In the genomic region with DNA sequence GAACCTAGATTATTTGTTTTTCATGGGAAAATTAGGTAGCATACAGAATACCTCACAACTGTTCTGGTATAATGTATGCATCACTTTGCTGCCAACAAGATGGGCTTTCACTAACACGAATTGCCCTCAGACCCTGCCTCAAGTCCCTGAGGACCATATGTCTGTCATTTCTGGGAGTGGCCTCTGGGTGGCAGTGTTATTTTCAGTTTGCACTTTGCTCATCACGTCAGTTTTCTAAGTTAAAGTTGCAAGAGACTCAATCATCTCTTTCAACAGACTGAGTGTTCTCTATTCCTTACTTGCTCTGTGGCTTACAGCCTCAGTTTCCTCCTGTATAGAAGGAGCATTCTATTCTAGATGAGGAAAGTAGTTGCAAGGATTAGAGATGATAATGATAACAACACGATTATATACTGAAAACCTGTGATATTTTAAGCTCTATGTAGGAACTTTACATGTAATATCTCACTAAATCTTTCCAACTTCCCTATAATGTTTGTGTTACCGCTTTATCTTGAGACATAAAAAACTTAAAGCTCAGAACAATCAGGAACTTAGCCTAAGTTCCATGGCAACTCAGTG, we compare ENCODE assay signal across 8 cellular contexts. TPM values are rescaled to one million over a fixed set of nuclear protein-coding genes. Genes with fewer than 3 reads are reported as not detected.
DNase-seq lines count a peak whose midpoint lies in the region; ATAC-seq, FAIRE-seq and TF ChIP-seq lines count a peak whose summit lies in the region.

No MANE protein-coding gene starts in this region.

- CTCF ChIA-PET in activated naive CD4-positive, alpha-beta T cell treated with anti-CD3 and anti-CD28 coated beads, Interleukin-2, amount 10 ng/mL, durations not matched to agents 7 days and 5 days (lab: Charles Lee) = interaction anchor here (0.7 to 3.9 kb wide), 17 partner anchors 10 to 232 kb away, joined by 3 to 31 read pairs (median 5); partner anchors contain the start of gene MCC

- FAIRE-seq in D721Med (lab: Jason Lieb, UNC) = peak; percentile 94

- peak overlapping the region; percentile 51 for H3K4me3 Mint-ChIP-seq in activated naive CD4-positive, alpha-beta T cell treated with anti-CD3 and anti-CD28 coated beads, Interleukin-2, amount 10 ng/mL, durations not matched to agents 7 days and 5 days
- H3K4me3 Mint-ChIP-seq in glutamatergic neuron (ENCODE audit: unreplicated experiment) = no peak overlapping the region

- peaks cover 70% of the 10 kb centered on the region for H3K4me1 Mint-ChIP-seq in activated naive CD4-positive, alpha-beta T cell treated with anti-CD3 and anti-CD28 coated beads, Interleukin-2, amount 10 ng/mL, durations not matched to agents 7 days and 5 days
- no peaks in the 10 kb centered on the region for H3K4me1 Mint-ChIP-seq in glutamatergic neuron (ENCODE audit: low read depth, unreplicated experiment)

- peaks cover 8% of the 10 kb centered on the region for H3K9me3 Mint-ChIP-seq in activated naive CD4-positive, alpha-beta T cell treated with anti-CD3 and anti-CD28 coated beads, Interleukin-2, amount 10 ng/mL, durations not matched to agents 7 days and 5 days
- peaks cover 3% of the 10 kb centered on the region for H3K9me3 Mint-ChIP-seq in glutamatergic neuron (ENCODE audit: unreplicated experiment)

- peak; percentile 81 for TF ChIP-seq CTCF in D721Med (IDR thresholded peaks at IDR 0.05; ENCODE audit: insufficient read depth, missing control alignments)
- peak; percentile 85 for TF ChIP-seq CTCF in glutamatergic neuron (IDR thresholded peaks at IDR 0.05; ENCODE audit: partially characterized antibody, unreplicated experiment)

- peak; percentile 76 for TF ChIP-seq RAD21 in Ishikawa (IDR thresholded peaks at IDR 0.05; ENCODE audit: low read depth)

- H3K27ac Mint-ChIP-seq in activated naive CD4-positive, alpha-beta T cell treated with anti-CD3 and anti-CD28 coated beads, Interleukin-2, amount 10 ng/mL, durations not matched to agents 7 days and 5 days = peak overlapping the region; percentile 80
- H3K27ac Mint-ChIP-seq in glutamatergic neuron (ENCODE audit: unreplicated experiment) = no peak overlapping the region

- peak; percentile 24 for DNase-seq in D721Med (ENCODE audit: insufficient read length, low spot score)
- DNase-seq in SK-MEL-5 (ENCODE audit: low read depth, low spot score) = peak; percentile 77
- peak; percentile 73 for DNase-seq in activated naive CD4-positive, alpha-beta T cell treated with anti-CD3 and anti-CD28 coated beads, Interleukin-2, amount 10 ng/mL, durations not matched to agents 7 days and 5 days
- DNase-seq in glutamatergic neuron = peak; percentile 72
- DNase-seq in pulmonary artery endothelial cell (ENCODE audit: low read depth, low spot score) = peak; percentile 32
- DNase-seq in NCI-H510A treated with DMSO at 0.1 percent for 48 hours (lab: John Stamatoyannopoulos, UW) = no peak

- peaks cover 12% of the 10 kb centered on the region for H3K27me3 Mint-ChIP-seq in activated naive CD4-positive, alpha-beta T cell treated with anti-CD3 and anti-CD28 coated beads, Interleukin-2, amount 10 ng/mL, durations not matched to agents 7 days and 5 days
- H3K27me3 Mint-ChIP-seq in glutamatergic neuron (ENCODE audit: unreplicated experiment) = no peaks in the 10 kb centered on the region

- in situ Hi-C loops in SK-MEL-5 (cut with HindIII; ENCODE audit: low pct_unique_long_range_greater_than_20kb, low sequenced_read_pairs) = no loop called here

- H3K36me3 Mint-ChIP-seq in activated naive CD4-positive, alpha-beta T cell treated with anti-CD3 and anti-CD28 coated beads, Interleukin-2, amount 10 ng/mL, durations not matched to agents 7 days and 5 days = peaks cover 9% of the 10 kb centered on the region
- no peaks in the 10 kb centered on the region for H3K36me3 Mint-ChIP-seq in glutamatergic neuron (ENCODE audit: unreplicated experiment)

- peak; percentile 86 for ATAC-seq in GM21390 (IDR thresholded peaks at IDR 0.05; ENCODE audit: unreplicated experiment)

- no peak for TF ChIP-seq EP300 in Ishikawa (IDR thresholded peaks at IDR 0.05; ENCODE audit: borderline replicate concordance)

TF ChIP-seq in Ishikawa, 13 proteins besides CTCF, POLR2A, EP300 and RAD21:
- TF ChIP-seq TCF12 (IDR thresholded peaks at IDR 0.05; ENCODE audit: low read depth) = no peak
- TF ChIP-seq TAF1 (IDR thresholded peaks at IDR 0.05; ENCODE audit: low read depth) = no peak
- no peak for TF ChIP-seq TEAD4 (IDR thresholded peaks at IDR 0.05)
- TF ChIP-seq ZBTB7A (IDR thresholded peaks at IDR 0.05; ENCODE audit: low read depth) = no peak
- no peak for TF ChIP-seq FOXM1 (IDR thresholded peaks at IDR 0.05; ENCODE audit: borderline replicate concordance, low read depth)
- TF ChIP-seq, protein P1, sequence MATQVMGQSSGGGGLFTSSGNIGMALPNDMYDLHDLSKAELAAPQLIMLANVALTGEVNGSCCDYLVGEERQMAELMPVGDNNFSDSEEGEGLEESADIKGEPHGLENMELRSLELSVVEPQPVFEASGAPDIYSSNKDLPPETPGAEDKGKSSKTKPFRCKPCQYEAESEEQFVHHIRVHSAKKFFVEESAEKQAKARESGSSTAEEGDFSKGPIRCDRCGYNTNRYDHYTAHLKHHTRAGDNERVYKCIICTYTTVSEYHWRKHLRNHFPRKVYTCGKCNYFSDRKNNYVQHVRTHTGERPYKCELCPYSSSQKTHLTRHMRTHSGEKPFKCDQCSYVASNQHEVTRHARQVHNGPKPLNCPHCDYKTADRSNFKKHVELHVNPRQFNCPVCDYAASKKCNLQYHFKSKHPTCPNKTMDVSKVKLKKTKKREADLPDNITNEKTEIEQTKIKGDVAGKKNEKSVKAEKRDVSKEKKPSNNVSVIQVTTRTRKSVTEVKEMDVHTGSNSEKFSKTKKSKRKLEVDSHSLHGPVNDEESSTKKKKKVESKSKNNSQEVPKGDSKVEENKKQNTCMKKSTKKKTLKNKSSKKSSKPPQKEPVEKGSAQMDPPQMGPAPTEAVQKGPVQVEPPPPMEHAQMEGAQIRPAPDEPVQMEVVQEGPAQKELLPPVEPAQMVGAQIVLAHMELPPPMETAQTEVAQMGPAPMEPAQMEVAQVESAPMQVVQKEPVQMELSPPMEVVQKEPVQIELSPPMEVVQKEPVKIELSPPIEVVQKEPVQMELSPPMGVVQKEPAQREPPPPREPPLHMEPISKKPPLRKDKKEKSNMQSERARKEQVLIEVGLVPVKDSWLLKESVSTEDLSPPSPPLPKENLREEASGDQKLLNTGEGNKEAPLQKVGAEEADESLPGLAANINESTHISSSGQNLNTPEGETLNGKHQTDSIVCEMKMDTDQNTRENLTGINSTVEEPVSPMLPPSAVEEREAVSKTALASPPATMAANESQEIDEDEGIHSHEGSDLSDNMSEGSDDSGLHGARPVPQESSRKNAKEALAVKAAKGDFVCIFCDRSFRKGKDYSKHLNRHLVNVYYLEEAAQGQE (IDR thresholded peaks at IDR 0.05; ENCODE audit: low read depth) = no peak
- TF ChIP-seq CEBPB (IDR thresholded peaks at IDR 0.05) = no peak
- TF ChIP-seq NFIC (IDR thresholded peaks at IDR 0.05) = no peak
- TF ChIP-seq YY1 (IDR thresholded peaks at IDR 0.05; ENCODE audit: low read depth) = no peak

RNA-seq across cellular contexts. Expression of gene TSSK1B, which starts 55.7 kb away (rescaled TPM):
- total RNA-seq in SK-MEL-5 (2014; rRNA removed; shearing (Covaris generic)) = not detected in 2 replicates
- polyA plus RNA-seq in SK-MEL-5 (2015; cell fraction: cytosol; rRNA removed) = not detected in 2 replicates
- not detected in 2 replicates for polyA plus RNA-seq in SK-MEL-5 (2015; cell fraction: nucleus; rRNA removed)
- total RNA-seq in glutamatergic neuron (ENCODE audit: unreplicated experiment) (0.54 TPM), pulmonary artery endothelial cell (not detected in 2 replicates)
